In the genomic region with DNA sequence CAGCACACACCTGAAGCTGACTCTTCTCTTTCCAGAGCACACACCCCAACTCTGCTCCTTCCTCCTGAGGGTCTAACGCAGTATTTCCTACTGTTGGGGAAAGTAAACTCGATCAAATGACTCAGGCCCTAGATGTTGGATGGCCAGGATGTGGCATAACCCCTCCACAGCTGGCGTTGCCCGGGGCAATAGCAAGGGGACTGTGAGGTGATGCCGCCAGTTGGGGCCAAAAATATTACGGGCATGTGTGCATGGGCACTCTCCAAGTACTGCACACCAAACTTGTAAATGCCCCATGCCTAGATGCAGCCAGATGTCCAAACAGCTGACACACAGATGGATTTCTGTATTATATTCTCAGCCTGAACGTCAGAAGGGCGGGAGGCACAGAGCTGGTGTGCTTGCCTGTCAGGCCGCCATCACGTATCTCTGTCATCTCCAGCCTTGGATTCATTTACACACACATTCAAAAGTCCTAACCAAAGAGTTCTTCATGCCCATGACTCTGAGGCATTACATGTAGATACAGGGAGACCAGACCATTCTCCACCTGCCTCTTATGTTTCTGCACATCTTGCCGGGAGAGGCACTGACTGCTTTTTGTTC, we compare ENCODE assay signal across 24 cellular contexts.
DNase-seq lines count a peak whose midpoint lies in the region; ATAC-seq, FAIRE-seq and TF ChIP-seq lines count a peak whose summit lies in the region.
"Had no signal": no experiment of that assay in that cellular context is flagged by ENCODE, and none has a peak within 500 bp of the region (broad histone marks: within the 10 kb centered on the region; RNA-seq: fewer than 3 reads in every experiment).

No MANE protein-coding gene starts in this region.

- no peak overlapping the region for H3K9ac ChIP-seq in SK-N-SH
- H3K9ac ChIP-seq in GM23248: no peak overlapping the region
- H3K9ac ChIP-seq: BLaER1 treated with 17β-estradiol and CSF1 and Interleukin-3, amounts not matched to agents 10 nM and 100 nM had no signal

- no peaks in the 10 kb centered on the region for H3K4me1 Mint-ChIP-seq in neural crest cell
- H3K4me1 Mint-ChIP-seq: CD14-positive monocyte; CD8-positive, alpha-beta memory T cell had no signal

- H3K4me3 Mint-ChIP-seq in neural crest cell: no peak overlapping the region
- H3K4me3 Mint-ChIP-seq: CD14-positive monocyte; CD4-positive, alpha-beta T cell; CD8-positive, alpha-beta memory T cell; H9; HFFc6 had no signal

- H3K4me1 ChIP-seq in SK-N-SH (ENCODE audit: control insufficient read depth in 1 of 2, insufficient read depth in 2 of 2, low read depth in 1 of 2, low read length in 1 of 2) (peaks cover 0 to 7% of the 10 kb centered on the region in 2 experiments; a peak in 1 of 4 replicates), GM23248 (ENCODE audit: insufficient read depth) (no peaks in the 10 kb centered on the region), HAP-1 (no peaks in the 10 kb centered on the region)
- H3K4me1 ChIP-seq: BE2C; BLaER1 treated with 17β-estradiol and CSF1 and Interleukin-3, amounts not matched to agents 10 nM and 100 nM had no signal

- no peaks in the 10 kb centered on the region for H4K20me1 ChIP-seq in SK-N-SH (ENCODE audit: insufficient read depth)
- no peaks in the 10 kb centered on the region for H4K20me1 ChIP-seq in GM23248 (ENCODE audit: insufficient read depth)
- H4K20me1 ChIP-seq: BLaER1 treated with 17β-estradiol and CSF1 and Interleukin-3, amounts not matched to agents 10 nM and 100 nM had no signal

- H3K79me2 ChIP-seq in SK-N-SH (ENCODE audit: insufficient read depth) (no peaks in the 10 kb centered on the region), GM23248 (ENCODE audit: insufficient read depth) (no peaks in the 10 kb centered on the region)

- H3K36me3 Mint-ChIP-seq in neural crest cell (ENCODE audit: low read depth): no peaks in the 10 kb centered on the region
- H3K36me3 Mint-ChIP-seq: CD14-positive monocyte; CD8-positive, alpha-beta memory T cell had no signal

- peak overlapping the region; percentile 8 for H3K27ac Mint-ChIP-seq in neural crest cell (ENCODE audit: unreplicated experiment)
- H3K27ac Mint-ChIP-seq: CD14-positive monocyte; CD4-positive, alpha-beta T cell; CD8-positive, alpha-beta memory T cell; HFFc6 had no signal

- in situ Hi-C loops in GM23248 (cut with MboI) (no loop called here), HAP-1 (cut with MboI; ENCODE audit: low sequenced_read_pairs) (no loop called here)

- no peak for ATAC-seq in SK-N-SH treated with all-trans-retinoic acid at 6 μM for 48 hours

- H3K27ac ChIP-seq in SK-N-SH (ENCODE audit: low read depth in 2 of 2, low read length in 1 of 2) (no peak overlapping the region), GM23248 (no peak overlapping the region)
- H3K27ac ChIP-seq: 22Rv1; BLaER1 treated with 17β-estradiol and CSF1 and Interleukin-3, amounts not matched to agents 10 nM and 100 nM had no signal

- no peaks in the 10 kb centered on the region; the same call in 1 of the 2 replicates for H3K27me3 ChIP-seq in SK-N-SH (ENCODE audit: insufficient read depth)
- peaks cover 5% of the 10 kb centered on the region; the same call in 1 of the 2 replicates for H3K27me3 ChIP-seq in GM23248 (replicated peaks; ENCODE audit: insufficient read depth)
- no peaks in the 10 kb centered on the region for H3K27me3 ChIP-seq in HAP-1 (ENCODE audit: low read depth)
- H3K27me3 ChIP-seq: BLaER1 treated with 17β-estradiol and CSF1 and Interleukin-3, amounts not matched to agents 10 nM and 100 nM had no signal

- H3F3A ChIP-seq in SK-N-SH (replicated peaks; ENCODE audit: insufficient read depth) (no peaks in the 10 kb centered on the region), GM23248 (ENCODE audit: insufficient read depth) (no peaks in the 10 kb centered on the region)

- TF ChIP-seq CTCF in SK-N-SH (IDR thresholded peaks at IDR 0.05): no peak
- no peak for TF ChIP-seq CTCF in neural crest cell (conservative IDR thresholded peaks at IDR 0.05)

- WGBS in SK-N-SH (ENCODE audit: low lambda C conversion rate): 18% methylated on average over 8 of the region's 11 CpGs
- 18 to 23% methylated on average over 11 of the region's 11 CpGs for WGBS in GM23248 (ENCODE audit: low coverage in 1 of 2, low lambda C conversion rate in 2 of 2, missing lambda C conversion rate in 2 of 2), 2 experiments

- peak; percentile 38 for FAIRE-seq in HTR-8/SVneo (lab: Jason Lieb, UNC)
- FAIRE-seq: A204.1, D721Med, GM12891, GM18507 had no signal

- CTCF ChIA-PET in SK-N-SH (lab: Yijun Ruan, JAX): interaction anchor here (0.6 to 1.9 kb wide), 3 partner anchors 18 to 480 kb away, joined by 3 to 7 read pairs (median 3); no protein-coding TSS in a partner anchor

- H3K9me3 ChIP-seq in SK-N-SH (no peaks in the 10 kb centered on the region), GM23248 (ENCODE audit: low read depth) (no peaks in the 10 kb centered on the region), HAP-1 (no peaks in the 10 kb centered on the region)
- H3K9me3 ChIP-seq: BE2C; BLaER1 treated with 17β-estradiol and CSF1 and Interleukin-3, amounts not matched to agents 10 nM and 100 nM had no signal

- no peaks in the 10 kb centered on the region for H3K9me3 Mint-ChIP-seq in neural crest cell
- H3K9me3 Mint-ChIP-seq: CD14-positive monocyte, H9 had no signal

- H3K4me2 ChIP-seq in SK-N-SH (no peak overlapping the region), GM23248 (ENCODE audit: unreplicated experiment) (no peak overlapping the region)
- H3K4me2 ChIP-seq: BLaER1 treated with 17β-estradiol and CSF1 and Interleukin-3, amounts not matched to agents 10 nM and 100 nM had no signal

- no peaks in the 10 kb centered on the region for H3K9me2 ChIP-seq in SK-N-SH
- no peaks in the 10 kb centered on the region for H3K9me2 ChIP-seq in GM23248 (ENCODE audit: insufficient read depth)

- TF ChIP-seq EP300 in SK-N-SH (IDR thresholded peaks at IDR 0.05; ENCODE audit: borderline replicate concordance in 1 of 2, low read depth in 1 of 2, low read length in 1 of 2): no peak

- H2AFZ ChIP-seq in SK-N-SH (ENCODE audit: low read depth) (no peak overlapping the region), GM23248 (no peak overlapping the region)

- no peaks in the 10 kb centered on the region for H3K27me3 Mint-ChIP-seq in neural crest cell (ENCODE audit: low read depth)
- H3K27me3 Mint-ChIP-seq: CD4-positive, alpha-beta T cell; CD8-positive, alpha-beta memory T cell had no signal

- TF ChIP-seq RAD21 in SK-N-SH (IDR thresholded peaks at IDR 0.05; ENCODE audit: low read length): no peak

- H3K36me3 ChIP-seq in SK-N-SH (replicated peaks in 1 of 2; ENCODE audit: control insufficient read depth in 1 of 2, insufficient read depth in 2 of 2, low read length in 1 of 2) (no peaks in the 10 kb centered on the region), GM23248 (ENCODE audit: low read depth) (no peaks in the 10 kb centered on the region), HAP-1 (replicated peaks) (no peaks in the 10 kb centered on the region)
- H3K36me3 ChIP-seq: BE2C; BLaER1 treated with 17β-estradiol and CSF1 and Interleukin-3, amounts not matched to agents 10 nM and 100 nM had no signal

- DNase-seq in SK-N-SH: peak; percentile 54
- DNase-seq in HTR-8/SVneo (ENCODE audit: insufficient read length, low spot score): no peak
- peak; percentile 85 for DNase-seq in NCI-H524 treated with DMSO at 0.1 percent for 48 hours (lab: John Stamatoyannopoulos, UW)
- DNase-seq in neural crest cell (ENCODE audit: low read depth, low spot score): no peak
- DNase-seq in inferior parietal cortex (ENCODE audit: extremely low spot score): no peak
- DNase-seq in GM23248: no peak
- no peak for DNase-seq in HAP-1 (ENCODE audit: low spot score in 2 of 2)
- DNase-seq: AML-193; BE2C; CD4-positive, alpha-beta T cell; CD8-positive, alpha-beta memory T cell; DMS 273 treated with DMSO at 0.1 percent for 48 hours; DMS79; GF-D8; H9; HFFc6 had no signal

- H3K4me3 ChIP-seq in SK-N-SH (ENCODE audit: low read depth in 2 of 2, low read length in 1 of 2) (no peak overlapping the region), GM23248 (no peak overlapping the region), HAP-1 (no peak overlapping the region)
- H3K4me3 ChIP-seq: BLaER1 treated with 17β-estradiol and CSF1 and Interleukin-3, amounts not matched to agents 10 nM and 100 nM had no signal

- POLR2A ChIA-PET in SK-N-SH (lab: Yijun Ruan, JAX): no interaction called here

TF ChIP-seq in SK-N-SH, 30 proteins besides CTCF, POLR2A, EP300 and RAD21:
- TF ChIP-seq ELF1 (IDR thresholded peaks at IDR 0.05) (no peak), TCF12 (IDR thresholded peaks at IDR 0.05) (no peak), SMC3 (IDR thresholded peaks at IDR 0.05; ENCODE audit: low read depth, low read length) (no peak), GATA2 (CRISPR knock-in tag; IDR thresholded peaks at IDR 0.05) (peak; percentile 67)
TF ChIP-seq in SK-N-SH: peak in this region for 1.

TF ChIP-seq in SK-N-SH treated with all-trans-retinoic acid at 6 μM for 48 hours, 23 proteins besides CTCF, POLR2A, EP300 and RAD21 (continues in another document):
- TF ChIP-seq CSDC2 (CRISPR knock-in tag; IDR thresholded peaks at IDR 0.05) (no peak), ISL1 (CRISPR knock-in tag; IDR thresholded peaks at IDR 0.05) (no peak), TOX (CRISPR knock-in tag; IDR thresholded peaks at IDR 0.05; ENCODE audit: borderline replicate concordance) (no peak), POU6F1 (CRISPR knock-in tag; IDR thresholded peaks at IDR 0.05; ENCODE audit: borderline replicate concordance, low read depth) (no peak), ARNTL (CRISPR knock-in tag; IDR thresholded peaks at IDR 0.05; ENCODE audit: borderline replicate concordance, low read depth) (no peak), ZFP30 (CRISPR knock-in tag; IDR thresholded peaks at IDR 0.05) (no peak), ZNF8 (CRISPR knock-in tag; IDR thresholded peaks at IDR 0.05) (no peak), OSR1 (CRISPR knock-in tag; IDR thresholded peaks at IDR 0.05) (no peak)

Comparison
In these comparisons a context has a peak if more than half of its experiments do, and no peak if none do; other contexts are left out.
1. DNase-seq: peak in SK-N-SH (single experiment) and NCI-H524 treated with DMSO at 0.1 percent for 48 hours (single experiment); none in HTR-8/SVneo (single experiment), neural crest cell (single experiment), inferior parietal cortex (single experiment), GM23248 (single experiment) and HAP-1 (0 of 2).